Comparison of ENCODE assay signal across 18 cellular contexts in the genomic region with DNA sequence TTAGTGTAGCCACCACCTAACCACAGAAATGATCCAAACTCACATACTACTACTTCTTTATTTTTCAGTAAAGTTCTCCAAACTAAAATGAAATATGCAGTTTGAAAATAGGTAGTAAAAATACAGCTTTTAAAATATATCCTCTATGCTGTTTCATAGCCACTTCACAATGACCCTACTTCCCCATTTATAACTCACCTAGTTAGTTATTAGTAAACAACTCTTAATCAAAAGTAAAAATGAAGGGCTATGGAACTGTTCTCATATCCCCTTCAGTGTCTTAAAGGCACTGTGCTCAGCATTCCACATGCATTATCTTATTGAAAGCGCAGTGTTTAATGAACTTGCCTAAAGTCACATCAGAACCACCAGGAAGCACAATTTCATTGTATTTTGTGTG. TPM values are rescaled to one million over a fixed set of nuclear protein-coding genes. Genes with fewer than 3 reads are reported as not detected.
DNase-seq lines count a peak whose midpoint lies in the region; ATAC-seq and TF ChIP-seq lines count a peak whose summit lies in the region.
"Had no signal": no experiment of that assay in that cellular context is flagged by ENCODE, and none has a peak within 500 bp of the region (broad histone marks: within the 10 kb centered on the region; RNA-seq: fewer than 3 reads in every experiment).

No MANE protein-coding gene starts in this region.

- intact Hi-C loops in sigmoid colon (cut with DNase I): no loop called here

- ATAC-seq in GM18907 (IDR thresholded peaks at IDR 0.05; ENCODE audit: unreplicated experiment): peak; percentile 74
- peak; percentile 46 for ATAC-seq in HG02884 (IDR thresholded peaks at IDR 0.05; ENCODE audit: unreplicated experiment)
- ATAC-seq: HCT116 had no signal

- no peak for TF ChIP-seq POLR2A in sigmoid colon (IDR thresholded peaks at IDR 0.05)

- no peaks in the 10 kb centered on the region for H3K36me3 ChIP-seq in sigmoid colon
- H3K36me3 ChIP-seq: adrenal gland, pancreas had no signal

- H3K4me1 ChIP-seq in sigmoid colon: peaks cover 0 to 39% (median 3%) of the 10 kb centered on the region in 4 donors

- in situ Hi-C loops in GM13976 (cut with MboI; ENCODE audit: low sequenced_read_pairs, unreplicated experiment): no loop called here

- DNase-seq in superior temporal gyrus (ENCODE audit: extremely low spot score) (peak; percentile 5), GM13976 (ENCODE audit: low spot score) (no peak), sigmoid colon (no peak), NCI-H2196 (lab: John Stamatoyannopoulos, UW; ENCODE audit: unreplicated experiment) (no peak)
- DNase-seq: activated CD4-positive, alpha-beta memory T cell treated with anti-CD3 and anti-CD28 coated beads for 36 hours; adrenal gland; DND-41; NCI-H1417; NCI-H226; pancreas; SHP77; stimulated activated CD4-positive, alpha-beta T cell treated with anti-CD3 and anti-CD28 coated beads, Interleukin-12 subunit alpha, Interleukin-12 subunit beta, amount 100 ng/mL, for 4 hours had no signal

- H3K27me3 ChIP-seq in sigmoid colon: no peaks in the 10 kb centered on the region
- H3K27me3 ChIP-seq: adrenal gland; BLaER1 treated with 17β-estradiol and CSF1 and Interleukin-3, amounts not matched to agents 10 nM and 100 nM; pancreas had no signal

- H3K27ac ChIP-seq in VCaP: peak overlapping the region; percentile 51
- H3K27ac ChIP-seq in sigmoid colon: no peak overlapping the region
- H3K27ac ChIP-seq: adrenal gland; BLaER1 treated with 17β-estradiol and CSF1 and Interleukin-3, amounts not matched to agents 10 nM and 100 nM; KMS-11; pancreas had no signal

- no peak for TF ChIP-seq EP300 in sigmoid colon (IDR thresholded peaks at IDR 0.05)

- no peak overlapping the region for H3K4me3 ChIP-seq in sigmoid colon
- H3K4me3 ChIP-seq: adrenal gland; BLaER1 treated with 17β-estradiol and CSF1 and Interleukin-3, amounts not matched to agents 10 nM and 100 nM; pancreas had no signal

- TF ChIP-seq CTCF in VCaP (conservative IDR thresholded peaks at IDR 0.05) (no peak), GM13976 (IDR thresholded peaks at IDR 0.05; ENCODE audit: borderline replicate concordance, control extremely low read depth, extremely low read depth, insufficient read depth, missing control alignments) (no peak), sigmoid colon (IDR thresholded peaks at IDR 0.05) (no peak)

- 93 to 94% methylated on average over 1 of the region's 1 CpG for WGBS in sigmoid colon, 2 donors

- H3K9me3 ChIP-seq in sigmoid colon: no peaks in the 10 kb centered on the region
- H3K9me3 ChIP-seq: adrenal gland, pancreas had no signal

RNA-seq across cellular contexts. Expression of gene KMT2C, which starts 43.5 kb away (rescaled TPM):
- total RNA-seq in sigmoid colon: 10 to 100 TPM; 46.4 to 75.6 (median 57.2) TPM
- 10 to 100 TPM in 1 of 3 donors, 1 to 10 TPM in 2; 7.4 to 18.9 (median 8.4) TPM for polyA plus RNA-seq in sigmoid colon
